ENCODE assay signal across 17 cellular contexts in genomic region chr10:57049096-57049495, GRCh38.
A peak's percentile ranks its signal among the peaks of the same experiment; 100 is the strongest.
DNase-seq lines count a peak whose midpoint lies in the region; ATAC-seq, FAIRE-seq and TF ChIP-seq lines count a peak whose summit lies in the region.
"Had no signal": no experiment of that assay in that cellular context is flagged by ENCODE, and none has a peak within 500 bp of the region (broad histone marks: within the 10 kb centered on the region; RNA-seq: fewer than 3 reads in every experiment).

No MANE protein-coding gene starts in this region.

- H3K27me3 Mint-ChIP-seq in GM23338 (ENCODE audit: insufficient read depth, low read depth, poor library complexity) = peaks cover 2% of the 10 kb centered on the region
- H3K27me3 Mint-ChIP-seq: CD4-positive, alpha-beta T cell had no signal

- H3K4ac ChIP-seq in H1 (replicated peaks; ENCODE audit: insufficient read length, low read depth, low read length) (no peak overlapping the region), trophoblast cell (ENCODE audit: low read depth, low read length) (no peak overlapping the region)

- H2BK15ac ChIP-seq in H1 (ENCODE audit: low read length) = no peak overlapping the region

- H3K9me3 Mint-ChIP-seq in GM23338 = no peaks in the 10 kb centered on the region; the same call in 2 of the 3 replicates

- TF ChIP-seq POLR2A in H1 (IDR thresholded peaks at IDR 0.05; ENCODE audit: control extremely low read depth in 1 of 2, low read depth in 2 of 2, low read length in 2 of 2) = no peak

- H3K27ac ChIP-seq in GM23338 (ENCODE audit: low read depth) = no peak overlapping the region
- H3K27ac ChIP-seq in H1 (ENCODE audit: low read depth, low read length) = no peak overlapping the region
- H3K27ac ChIP-seq in trophoblast cell (ENCODE audit: low read depth, low read length) = no peak overlapping the region

- H2AFZ ChIP-seq in GM23338 (peak overlapping the region; percentile 29; the same call in 1 of the 2 replicates), H1 (ENCODE audit: low read length) (peak overlapping the region; percentile 87), trophoblast cell (ENCODE audit: insufficient read depth, low read length, poor library complexity) (no peak overlapping the region)

- no peak for DNase-seq in GM23338 (ENCODE audit: low spot score)
- no peak for DNase-seq in H1 (ENCODE audit: low read depth in 1 of 2, low spot score in 2 of 2)
- DNase-seq in islet precursor cell = peak; percentile 72
- DNase-seq in trophoblast cell = no peak
- DNase-seq in NCI-H2227 treated with DMSO at 0.1 percent for 48 hours (lab: John Stamatoyannopoulos, UW) = no peak
- DNase-seq: ACHN; C1 segment of cervical spinal cord; Calu3; CD4-positive, alpha-beta T cell; DMS 273 treated with DMSO at 0.1 percent for 48 hours; HCEC 1CT; HFFc6 had no signal

- TF ChIP-seq EP300 in H1 (IDR thresholded peaks at IDR 0.05; ENCODE audit: borderline replicate concordance in 1 of 2, low read depth in 2 of 2, low read length in 2 of 2) = no peak

- no peaks in the 10 kb centered on the region for H3K79me1 ChIP-seq in H1 (ENCODE audit: low read depth, low read length)
- H3K79me1 ChIP-seq in trophoblast cell (ENCODE audit: low read length) = no peaks in the 10 kb centered on the region

- H3K27me3 ChIP-seq in GM23338 (ENCODE audit: insufficient read depth) = no peaks in the 10 kb centered on the region
- no peaks in the 10 kb centered on the region for H3K27me3 ChIP-seq in H1 (replicated peaks in 1 of 4; ENCODE audit: control insufficient read depth in 3 of 4, extremely low read depth in 1 of 4, insufficient read depth in 3 of 4, low read length in 3 of 4)
- H3K27me3 ChIP-seq in trophoblast cell (ENCODE audit: insufficient read depth, low read length) = no peaks in the 10 kb centered on the region

- ATAC-seq in GM23338 = no peak
- ATAC-seq in GM21528 (IDR thresholded peaks at IDR 0.05; ENCODE audit: low FRiP score, unreplicated experiment) = no peak
- no peak for ATAC-seq in HG02759 (IDR thresholded peaks at IDR 0.05; ENCODE audit: unreplicated experiment)
- ATAC-seq: HepG2 had no signal

- TF ChIP-seq CTCF in GM23338 (conservative IDR thresholded peaks at IDR 0.05; ENCODE audit: low read depth in 2 of 2) (no peak), H1 (IDR thresholded peaks at IDR 0.05; ENCODE audit: control extremely low read depth in 1 of 3, insufficient read depth in 1 of 3, low read depth in 1 of 3, low read length in 3 of 3) (no peak)

- H3K27ac Mint-ChIP-seq in GM23338 = no peak overlapping the region
- H3K27ac Mint-ChIP-seq: CD4-positive, alpha-beta T cell; HFFc6 had no signal

- WGBS in H1 (ENCODE audit: extremely low coverage in 1 of 2, insufficient coverage in 1 of 2, insufficient read length in 1 of 2, insufficient replicate concordance in 2 of 2, low coverage in 1 of 2, low lambda C conversion rate in 2 of 2, missing lambda C conversion rate in 1 of 2), 2 experiments = 87% methylated on average over 2 of the region's 2 CpGs; no CpG with 5 or more reads in 1 of the 2 experiments
- WGBS in trophoblast cell (ENCODE audit: extremely low coverage, insufficient coverage, insufficient read length) = no CpG with 5 or more reads among the region's 2 CpGs

- H2BK120ac ChIP-seq in H1 (replicated peaks; ENCODE audit: low read depth, low read length) = no peak overlapping the region
- H2BK120ac ChIP-seq in trophoblast cell (ENCODE audit: insufficient read depth, low read length, poor library complexity) = no peak overlapping the region

- no peak overlapping the region for H4K8ac ChIP-seq in H1 (ENCODE audit: extremely low read depth, insufficient read depth, low read length)
- H4K8ac ChIP-seq in trophoblast cell (ENCODE audit: low read depth, low read length) = no peak overlapping the region

- no peak overlapping the region for H3K9ac ChIP-seq in H1 (replicated peaks in 1 of 4; ENCODE audit: extremely low read depth in 1 of 4, low read depth in 3 of 4, low read length in 3 of 4)
- no peak overlapping the region for H3K9ac ChIP-seq in trophoblast cell (ENCODE audit: low read length)

- no peak overlapping the region for H3K4me2 ChIP-seq in GM23338
- no peak overlapping the region for H3K4me2 ChIP-seq in H1 (ENCODE audit: insufficient read depth in 1 of 2, low read depth in 2 of 2, low read length in 2 of 2)
- H3K4me2 ChIP-seq in trophoblast cell (ENCODE audit: low read length) = no peak overlapping the region

- H3K79me2 ChIP-seq in GM23338 (replicated peaks; ENCODE audit: insufficient read depth) (no peaks in the 10 kb centered on the region), H1 (ENCODE audit: control insufficient read depth in 1 of 2, insufficient read depth in 2 of 2, low read length in 2 of 2) (no peaks in the 10 kb centered on the region), trophoblast cell (ENCODE audit: control insufficient read depth, insufficient read depth, low read length, poor library complexity) (no peaks in the 10 kb centered on the region)

- H3K4me1 ChIP-seq in GM23338 (ENCODE audit: insufficient read depth) (no peaks in the 10 kb centered on the region), H1 (replicated peaks in 1 of 4; ENCODE audit: control insufficient read depth in 3 of 4, insufficient read depth in 4 of 4, low read length in 3 of 4) (no peaks in the 10 kb centered on the region), trophoblast cell (ENCODE audit: control insufficient read depth in 1 of 2, insufficient read depth in 2 of 2, low read length in 2 of 2) (peaks cover 0 to 4% of the 10 kb centered on the region in 2 experiments)

- no peak overlapping the region for H4K12ac ChIP-seq in trophoblast cell (ENCODE audit: low read depth, low read length)

- H3K23ac ChIP-seq in H1 (ENCODE audit: insufficient read length) (no peak overlapping the region), trophoblast cell (ENCODE audit: low read length) (no peak overlapping the region)

- H3K9me3 ChIP-seq in H1 (ENCODE audit: insufficient read depth in 2 of 2, low read depth in 1 of 2, low read length in 1 of 2) = no peaks in the 10 kb centered on the region
- H3K9me3 ChIP-seq in trophoblast cell (ENCODE audit: insufficient read depth, low read depth, low read length) = no peaks in the 10 kb centered on the region

- H4K91ac ChIP-seq in H1 (replicated peaks; ENCODE audit: insufficient read length, low read length) (no peak overlapping the region), trophoblast cell (ENCODE audit: low read depth, low read length) (no peak overlapping the region)

- no peak for TF ChIP-seq RAD21 in H1 (IDR thresholded peaks at IDR 0.05 in 1 of 2, conservative IDR thresholded peaks at IDR 0.05 in 1 of 2; ENCODE audit: low read depth in 2 of 2, low read length in 2 of 2)

- H3K18ac ChIP-seq in H1 (ENCODE audit: extremely low read depth, low read length) = no peak overlapping the region
- H3K18ac ChIP-seq in trophoblast cell (ENCODE audit: low read length) = no peak overlapping the region

- no peak overlapping the region for H2AK5ac ChIP-seq in H1 (ENCODE audit: low read depth, low read length)
- no peak overlapping the region for H2AK5ac ChIP-seq in trophoblast cell (ENCODE audit: low read length)

- FAIRE-seq in H1 (lab: Jason Lieb, UNC) = no peak
- FAIRE-seq: GM12891, HepG2, HTR-8/SVneo had no signal

- POLR2A ChIA-PET in H1 (lab: Charles Lee; ENCODE audit: partially characterized antibody) = no interaction called here

- no peak overlapping the region for H3K4me3 ChIP-seq in GM23338
- H3K4me3 ChIP-seq in H1 (ENCODE audit: extremely low read depth in 1 of 4, insufficient read depth in 2 of 4, low read depth in 3 of 4, low read length in 4 of 4) = no peak overlapping the region
- H3K4me3 ChIP-seq in trophoblast cell (ENCODE audit: low read depth, low read length) = peak overlapping the region; percentile 35

- H3K4me1 Mint-ChIP-seq in GM23338 = no peaks in the 10 kb centered on the region

- no peaks in the 10 kb centered on the region for H3K36me3 Mint-ChIP-seq in GM23338 (ENCODE audit: low read depth)

- no peaks in the 10 kb centered on the region for H4K20me1 ChIP-seq in GM23338 (replicated peaks; ENCODE audit: insufficient read depth)
- H4K20me1 ChIP-seq in H1 (replicated peaks in 1 of 2; ENCODE audit: control insufficient read depth in 1 of 2, insufficient read depth in 2 of 2, low read length in 2 of 2) = peaks cover 0 to 2% of the 10 kb centered on the region in 2 experiments

- H4K5ac ChIP-seq in H1 (ENCODE audit: insufficient read length, low read depth, low read length) = no peak overlapping the region

- H3K36me3 ChIP-seq in GM23338 (ENCODE audit: insufficient read depth) (no peaks in the 10 kb centered on the region), H1 (ENCODE audit: control insufficient read depth in 2 of 4, insufficient read depth in 4 of 4, low read length in 3 of 4) (no peaks in the 10 kb centered on the region), trophoblast cell (ENCODE audit: control insufficient read depth in 1 of 2, insufficient read depth in 2 of 2, low read length in 2 of 2) (no peaks in the 10 kb centered on the region)

- H2BK12ac ChIP-seq in H1 (ENCODE audit: low read depth, low read length) (no peak overlapping the region), trophoblast cell (ENCODE audit: low read length) (no peak overlapping the region)

- H3K9me2 ChIP-seq in GM23338 (ENCODE audit: insufficient read depth) = 0 out of 2 replicates have a peak, but pooled peaks cover 10% of the 10 kb centered on the region

- no peak overlapping the region for H3K56ac ChIP-seq in H1 (replicated peaks; ENCODE audit: insufficient read length, low read depth, low read length)

- H3K4me3 Mint-ChIP-seq in GM23338 = no peak overlapping the region
- H3K4me3 Mint-ChIP-seq: CD4-positive, alpha-beta T cell; HFFc6 had no signal

- H3K23me2 ChIP-seq in H1 (ENCODE audit: low read depth, low read length) = no peaks in the 10 kb centered on the region

- H2BK5ac ChIP-seq in H1 (ENCODE audit: low read depth, low read length) = no peak overlapping the region
- H2BK5ac ChIP-seq in trophoblast cell (ENCODE audit: low read depth, low read length, poor library complexity) = no peak overlapping the region

- no peaks in the 10 kb centered on the region for H3F3A ChIP-seq in GM23338 (replicated peaks; ENCODE audit: low read depth)

- H2BK20ac ChIP-seq in H1 (ENCODE audit: low read length) = no peak overlapping the region

- CTCF ChIA-PET in H1 (lab: Charles Lee; ENCODE audit: partially characterized antibody) = no interaction called here

- H3K14ac ChIP-seq in H1 (ENCODE audit: insufficient read length) (no peak overlapping the region), trophoblast cell (ENCODE audit: low read length) (no peak overlapping the region)

TF ChIP-seq in H1, 55 proteins besides CTCF, POLR2A, EP300 and RAD21 (continues in another document):
- no peak for TF ChIP-seq KDM4A (IDR thresholded peaks at IDR 0.05; ENCODE audit: low read depth, low read length, severe bottlenecking)
